In the genomic region with DNA sequence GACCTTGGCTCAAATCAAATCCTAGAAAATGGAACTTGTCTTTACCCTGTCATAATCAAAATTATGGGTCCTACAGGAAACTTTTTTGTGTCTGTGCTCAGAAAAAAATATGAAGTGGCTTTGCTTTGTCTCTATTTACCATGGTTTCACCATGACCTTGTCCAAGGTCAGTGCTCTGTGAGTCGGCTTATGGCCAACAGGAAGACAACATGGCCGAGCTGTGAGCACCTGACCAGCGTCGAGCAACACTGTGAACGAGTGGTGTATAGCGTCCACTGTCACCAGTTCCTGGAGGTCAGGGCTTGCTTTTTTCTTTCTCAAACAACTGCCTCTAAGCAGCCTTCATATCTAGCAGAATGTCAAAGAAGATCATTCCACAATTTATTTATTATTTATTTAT, we compare ENCODE assay signal across 18 cellular contexts.
DNase-seq lines count a peak whose midpoint lies in the region; ATAC-seq, FAIRE-seq and TF ChIP-seq lines count a peak whose summit lies in the region.
"Had no signal": no experiment of that assay in that cellular context is flagged by ENCODE, and none has a peak within 500 bp of the region (broad histone marks: within the 10 kb centered on the region; RNA-seq: fewer than 3 reads in every experiment).

No MANE protein-coding gene starts in this region.

- FAIRE-seq in GM12892 (lab: Jason Lieb, UNC) = no peak

- in situ Hi-C loops in GM23248 (cut with MboI) = no loop called here

- no peak overlapping the region for H3K4me3 ChIP-seq in GM23248
- H3K4me3 ChIP-seq in SJSA1 = no peak overlapping the region
- no peak overlapping the region for H3K4me3 ChIP-seq in smooth muscle cell
- H3K4me3 ChIP-seq in Caco-2 (ENCODE audit: low read depth, low read length) = no peak overlapping the region
- H3K4me3 ChIP-seq: cardiac muscle cell, neural progenitor cell had no signal

- no peaks in the 10 kb centered on the region for H3K36me3 ChIP-seq in GM23248 (ENCODE audit: low read depth)
- no peaks in the 10 kb centered on the region for H3K36me3 ChIP-seq in SJSA1
- no peaks in the 10 kb centered on the region for H3K36me3 ChIP-seq in smooth muscle cell (ENCODE audit: low read depth)
- H3K36me3 ChIP-seq in Caco-2 (ENCODE audit: control insufficient read depth, insufficient read depth, low read length) = no peaks in the 10 kb centered on the region
- H3K36me3 ChIP-seq: cardiac muscle cell, neural progenitor cell had no signal

- WGBS in GM23248 (ENCODE audit: low coverage in 1 of 2, low lambda C conversion rate in 2 of 2, missing lambda C conversion rate in 2 of 2), 2 experiments = 97 to 99% methylated on average over 6 of the region's 6 CpGs
- WGBS in smooth muscle cell (ENCODE audit: low lambda C conversion rate) = 98% methylated on average over 6 of the region's 6 CpGs

- H3K9me3 ChIP-seq in GM23248 (ENCODE audit: low read depth) (no peaks in the 10 kb centered on the region), SJSA1 (replicated peaks) (no peaks in the 10 kb centered on the region), smooth muscle cell (replicated peaks; ENCODE audit: low read depth) (no peaks in the 10 kb centered on the region), Caco-2 (no peaks in the 10 kb centered on the region)

- BruUV-seq in Caco-2 (replicated peaks; lab: Mats Ljungman, UMichigan) = no TSS peak

- H3K4me2 ChIP-seq in GM23248 (ENCODE audit: unreplicated experiment) = peak overlapping the region; percentile 26
- no peak overlapping the region for H3K4me2 ChIP-seq in smooth muscle cell
- H3K4me2 ChIP-seq: neural progenitor cell had no signal

- H3K4me1 Mint-ChIP-seq in Caco-2 (ENCODE audit: low read depth, unreplicated experiment) = peaks cover 11% of the 10 kb centered on the region

- DNase-seq in GM23248 = no peak
- no peak for DNase-seq in SJSA1 (ENCODE audit: low read depth in 1 of 2, low spot score in 2 of 2)
- no peak for DNase-seq in epithelial cell of prostate (ENCODE audit: low read depth, low spot score)
- no peak for DNase-seq in smooth muscle cell (lab: John Stamatoyannopoulos, UW; ENCODE audit: unreplicated experiment)
- no peak for DNase-seq in NCI-H69 (lab: John Stamatoyannopoulos, UW)
- no peak for DNase-seq in Caco-2
- no peak for DNase-seq in GM12892 (ENCODE audit: insufficient read length)
- DNase-seq: activated CD4-positive, CD25-positive, alpha-beta regulatory T cell; activated naive CD8-positive, alpha-beta T cell treated with anti-CD3 and anti-CD28 coated beads, Interleukin-2, amount 10 ng/mL, durations not matched to agents 7 days and 5 days; hippocampal formation; MM.1S; NCI-H1930; NCI-H510A; stimulated activated CD4-positive, alpha-beta T cell treated with anti-CD3 and anti-CD28 coated beads, Interleukin-1b, Interleukin-23, amount 100 ng/mL, for 48 hours had no signal

- CTCF ChIA-PET in Caco-2 (lab: Charles Lee) = no interaction called here

- H3K9ac ChIP-seq in GM23248 (peak overlapping the region; percentile 58), smooth muscle cell (ENCODE audit: low read depth) (no peak overlapping the region)
- H3K9ac ChIP-seq: neural progenitor cell had no signal

- no peaks in the 10 kb centered on the region; the same call in 1 of the 2 replicates for H3K9me2 ChIP-seq in GM23248 (ENCODE audit: insufficient read depth)

- no peaks in the 10 kb centered on the region for H3K27me3 ChIP-seq in GM23248 (replicated peaks; ENCODE audit: insufficient read depth)
- H3K27me3 ChIP-seq in SJSA1 (replicated peaks) = no peaks in the 10 kb centered on the region
- H3K27me3 ChIP-seq in smooth muscle cell (ENCODE audit: low read depth) = no peaks in the 10 kb centered on the region
- H3K27me3 ChIP-seq in Caco-2 (replicated peaks; ENCODE audit: control insufficient read depth, insufficient read depth, low read length) = no peaks in the 10 kb centered on the region
- H3K27me3 ChIP-seq: cardiac muscle cell, neural progenitor cell had no signal

- POLR2A ChIA-PET in Caco-2 (lab: Charles Lee) = no interaction called here

- H3K79me2 ChIP-seq in GM23248 (ENCODE audit: insufficient read depth) (peaks cover 89% of the 10 kb centered on the region), smooth muscle cell (ENCODE audit: low read depth) (peaks cover 20% of the 10 kb centered on the region)

- H3K27ac ChIP-seq in GM23248 = peak overlapping the region; percentile 95
- peak overlapping the region; percentile 57 for H3K27ac ChIP-seq in SJSA1
- peak overlapping the region; percentile 87 for H3K27ac ChIP-seq in epithelial cell of prostate
- peak overlapping the region; percentile 42 for H3K27ac ChIP-seq in smooth muscle cell (ENCODE audit: low read depth)
- H3K27ac ChIP-seq: cardiac muscle cell, neural progenitor cell had no signal

- peaks cover 10% of the 10 kb centered on the region for H3K36me3 Mint-ChIP-seq in Caco-2 (ENCODE audit: insufficient read depth, unreplicated experiment)
- H3K36me3 Mint-ChIP-seq: neural progenitor cell had no signal

- no peak for ATAC-seq in GM18870 (IDR thresholded peaks at IDR 0.05; ENCODE audit: unreplicated experiment)

- H3F3A ChIP-seq in GM23248 (ENCODE audit: insufficient read depth) (peaks cover 52% of the 10 kb centered on the region), smooth muscle cell (ENCODE audit: low read depth) (no peaks in the 10 kb centered on the region)

- no peak overlapping the region for H2AFZ ChIP-seq in GM23248
- no peak overlapping the region for H2AFZ ChIP-seq in smooth muscle cell (ENCODE audit: low read depth)
- H2AFZ ChIP-seq: neural progenitor cell had no signal

- H4K20me1 ChIP-seq in GM23248 (ENCODE audit: insufficient read depth) (no peaks in the 10 kb centered on the region), smooth muscle cell (ENCODE audit: low read depth) (peaks cover 53% of the 10 kb centered on the region)

- no peak overlapping the region for H3K4me3 Mint-ChIP-seq in Caco-2 (ENCODE audit: unreplicated experiment)
- H3K4me3 Mint-ChIP-seq: activated naive CD8-positive, alpha-beta T cell treated with anti-CD3 and anti-CD28 coated beads, Interleukin-2, amount 10 ng/mL, durations not matched to agents 7 days and 5 days; activated T-helper 1 cell treated with anti-CD3 and anti-CD28 coated beads, Interleukin-12 subunit alpha, Interleukin-12 subunit beta, Interleukin-2, Interleukin-4 antibody, amounts not matched to agents 30 ng/mL and 10 ng/mL and 1 ng/mL, durations not matched to agents 14 hours and 24 hours and 36 hours; neural progenitor cell had no signal

- no peak for TF ChIP-seq CTCF in smooth muscle cell (IDR thresholded peaks at IDR 0.05; ENCODE audit: borderline replicate concordance, insufficient read depth, poor library complexity, severe bottlenecking)
- no peak for TF ChIP-seq CTCF in Caco-2 (IDR thresholded peaks at IDR 0.05; ENCODE audit: insufficient read depth in 1 of 2, low read depth in 1 of 2, low read length in 1 of 2, severe bottlenecking in 1 of 2, unreplicated experiment in 1 of 2)

- no peak for TF ChIP-seq POLR2A in GM12892 (IDR thresholded peaks at IDR 0.05; ENCODE audit: low read depth, low read length)

- H3K27me3 Mint-ChIP-seq in Caco-2 (ENCODE audit: insufficient read depth, unreplicated experiment) = no peaks in the 10 kb centered on the region
- H3K27me3 Mint-ChIP-seq: activated naive CD8-positive, alpha-beta T cell treated with anti-CD3 and anti-CD28 coated beads, Interleukin-2, amount 10 ng/mL, durations not matched to agents 7 days and 5 days had no signal

- no peaks in the 10 kb centered on the region for H3K9me3 Mint-ChIP-seq in Caco-2 (ENCODE audit: unreplicated experiment)
- H3K9me3 Mint-ChIP-seq: activated naive CD8-positive, alpha-beta T cell treated with anti-CD3 and anti-CD28 coated beads, Interleukin-2, amount 10 ng/mL, durations not matched to agents 7 days and 5 days; activated T-helper 1 cell treated with anti-CD3 and anti-CD28 coated beads, Interleukin-12 subunit alpha, Interleukin-12 subunit beta, Interleukin-2, Interleukin-4 antibody, amounts not matched to agents 30 ng/mL and 10 ng/mL and 1 ng/mL, durations not matched to agents 14 hours and 24 hours and 36 hours; neural progenitor cell had no signal

- H3K27ac Mint-ChIP-seq in Caco-2 (ENCODE audit: unreplicated experiment) = no peak overlapping the region
- H3K27ac Mint-ChIP-seq: activated naive CD8-positive, alpha-beta T cell treated with anti-CD3 and anti-CD28 coated beads, Interleukin-2, amount 10 ng/mL, durations not matched to agents 7 days and 5 days; neural progenitor cell had no signal

- peaks cover 55% of the 10 kb centered on the region for H3K4me1 ChIP-seq in GM23248 (ENCODE audit: insufficient read depth)
- H3K4me1 ChIP-seq in SJSA1 (replicated peaks) = peaks cover 62% of the 10 kb centered on the region
- H3K4me1 ChIP-seq in smooth muscle cell (ENCODE audit: low read depth) = no peaks in the 10 kb centered on the region
- peaks cover 11% of the 10 kb centered on the region for H3K4me1 ChIP-seq in Caco-2

- intact Hi-C loops in Caco-2 (cut with micrococcal nuclease; ENCODE audit: unreplicated experiment) = no loop called here

Comparison
In these comparisons a context has a peak if more than half of its experiments do, and no peak if none do; other contexts are left out.
1. H3K27ac ChIP-seq: peak in every context shown above with its lines; median percentile 95 in GM23248; 87 in epithelial cell of prostate; 57 in SJSA1; 42 in smooth muscle cell.